8 cellular contexts compared by ENCODE assay signal in the genomic region with DNA sequence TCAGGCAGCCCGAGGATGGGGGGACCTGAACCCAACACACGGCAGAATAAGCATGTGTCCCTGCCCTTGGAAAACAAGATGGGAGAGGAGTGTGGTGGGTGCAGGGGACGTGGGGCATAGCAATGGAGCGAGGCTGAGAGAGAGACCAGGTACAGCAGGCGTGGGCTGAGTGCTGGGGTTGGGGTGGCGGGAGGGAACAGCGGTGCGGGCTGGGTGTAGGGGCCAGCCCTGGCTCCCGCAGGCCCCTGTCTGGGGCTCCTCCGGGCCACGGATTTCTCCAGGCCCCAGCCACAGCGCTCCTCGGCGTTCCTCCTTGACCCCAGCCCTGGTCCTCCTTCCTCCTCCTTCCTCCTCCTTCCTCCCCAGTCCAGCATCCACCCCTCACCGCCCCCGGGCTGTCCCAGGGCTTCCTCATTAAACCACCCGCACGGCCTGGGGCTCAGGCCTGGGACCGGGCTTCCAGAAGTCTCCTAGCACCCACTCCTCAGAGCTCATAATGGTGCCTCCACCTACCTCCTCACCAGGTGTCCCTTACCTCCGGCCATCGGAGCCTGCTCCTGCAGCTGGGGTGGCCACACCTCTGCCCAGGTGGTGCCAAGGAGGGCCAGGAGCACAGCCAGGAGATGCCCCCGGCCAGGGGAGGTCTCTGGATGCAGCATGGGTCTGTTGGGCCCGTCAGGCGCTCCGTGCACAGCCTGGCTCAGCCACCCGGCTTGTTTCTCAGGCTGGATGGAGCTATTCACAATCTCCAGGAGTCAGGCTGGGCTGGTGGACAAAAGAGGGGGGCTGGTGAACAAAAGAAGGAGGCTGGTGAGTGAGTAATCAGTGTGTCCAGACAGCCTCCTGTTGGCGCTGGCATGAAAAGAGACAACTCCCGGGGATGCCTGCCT. TPM values are rescaled to one million over a fixed set of nuclear protein-coding genes. Genes with fewer than 3 reads are reported as not detected.
A peak's percentile ranks its signal among the peaks of the same experiment; 100 is the strongest.
DNase-seq lines count a peak whose midpoint lies in the region; ATAC-seq lines count a peak whose summit lies in the region.
"Not testable (repeated sequence)": the region's sequence is repeated elsewhere in the genome, so short reads cannot be mapped to it uniquely, and the experiment has no call there.
"Had no signal": no experiment of that assay in that cellular context is flagged by ENCODE, and none has a peak within 500 bp of the region (broad histone marks: within the 10 kb centered on the region; RNA-seq: fewer than 3 reads in every experiment).

A gene (minus strand): TSS at position 867 of the 890 bp plus-strand sequence. CDS start 208 bp downstream, at position 659.

- not testable (repeated sequence) for H3K36me3 ChIP-seq in MG63

- DNase-seq in G401 (ENCODE audit: low spot score), result peak; percentile 53
- peak; percentile 6 for DNase-seq in MG63
- DNase-seq in activated naive CD8-positive, alpha-beta T cell treated with anti-CD3 and anti-CD28 coated beads, Interleukin-2, amount 50 U/mL, for 24 hours; right cardiac atrium: not testable (repeated sequence)
- peak; percentile 29 for DNase-seq in cerebellum (ENCODE audit: low spot score)
- DNase-seq in myocyte (ENCODE audit: low read depth), result peak; percentile 35
- peak; percentile 81 for DNase-seq in retina

- not testable (repeated sequence) for H3K27ac ChIP-seq in right cardiac atrium (ENCODE audit: low read length)

- not testable (repeated sequence) for H3K4me3 ChIP-seq in MG63; right cardiac atrium (ENCODE audit: low read length)

- not testable (repeated sequence) for H3K27me3 Mint-ChIP-seq in activated naive CD8-positive, alpha-beta T cell treated with anti-CD3 and anti-CD28 coated beads, Interleukin-2, amount 50 U/mL, for 24 hours

- peak; percentile 8 for ATAC-seq in activated naive CD8-positive, alpha-beta T cell treated with anti-CD3 and anti-CD28 coated beads, Interleukin-2, amount 50 U/mL, for 24 hours
- peak; percentile 3 to 7 for ATAC-seq in right cardiac atrium

- H3K9me3 Mint-ChIP-seq in activated naive CD8-positive, alpha-beta T cell treated with anti-CD3 and anti-CD28 coated beads, Interleukin-2, amount 50 U/mL, for 24 hours, result not testable (repeated sequence)

- in situ Hi-C loops in G401 (cut with HindIII; ENCODE audit: low sequenced_read_pairs), result not testable (repeated sequence)

- WGBS in right cardiac atrium, result 71% methylated on average over 8 of the region's 28 CpGs

- not testable (repeated sequence) for H3K36me3 Mint-ChIP-seq in activated naive CD8-positive, alpha-beta T cell treated with anti-CD3 and anti-CD28 coated beads, Interleukin-2, amount 50 U/mL, for 24 hours (ENCODE audit: low read depth)

- H3K27me3 ChIP-seq in MG63; right cardiac atrium (ENCODE audit: control insufficient read depth, insufficient read depth): not testable (repeated sequence)

- H3K4me3 Mint-ChIP-seq in activated naive CD8-positive, alpha-beta T cell treated with anti-CD3 and anti-CD28 coated beads, Interleukin-2, amount 50 U/mL, for 24 hours, result not testable (repeated sequence)

- intact Hi-C loops in right cardiac atrium (cut with DNase I), result not testable (repeated sequence)

- H3K9me3 ChIP-seq in MG63; right cardiac atrium (ENCODE audit: control insufficient read depth, low read length): not testable (repeated sequence)

- not testable (repeated sequence) for H3K4me1 Mint-ChIP-seq in activated naive CD8-positive, alpha-beta T cell treated with anti-CD3 and anti-CD28 coated beads, Interleukin-2, amount 50 U/mL, for 24 hours

- H3K4me1 ChIP-seq in right cardiac atrium (ENCODE audit: control insufficient read depth, insufficient read depth, low read length), result not testable (repeated sequence)

- H3K27ac Mint-ChIP-seq in activated naive CD8-positive, alpha-beta T cell treated with anti-CD3 and anti-CD28 coated beads, Interleukin-2, amount 50 U/mL, for 24 hours, result not testable (repeated sequence)

RNA-seq across cellular contexts. Expression of the gene that starts here (rescaled TPM):
- total RNA-seq in G401 (2014; rRNA removed; shearing (Covaris generic)), result 2.2 TPM in 1 of 2 replicates, not detected in the other
- not detected in 2 replicates for total RNA-seq in MG63 (2014; rRNA removed; shearing (Covaris generic); ENCODE audit: low replicate concordance)
- total RNA-seq in cerebellum (12.2 TPM), right cardiac atrium (under 1 TPM in 2 of 4 donors, not detected in 2; 0.24 to 0.31 TPM), myocyte (1.2 and 1.6 TPM in 2 replicates)
- 0.11 TPM for polyA plus RNA-seq in right cardiac atrium
- polyA plus RNA-seq in myocyte (2012), result 1.7 TPM
- total RNA-seq: Daoy had no signal

Comparison
In these comparisons a context has a peak if more than half of its experiments do, and no peak if none do; other contexts are left out.
1. Peak in DNase-seq in MG63; RNA of the gene not detected or under 1 TPM.
2. Peak in ATAC-seq in right cardiac atrium; RNA of the gene not detected or under 1 TPM.